In genomic region chr7:106382129-106382528, GRCh38 we compare ENCODE assay signal across 22 cellular contexts.
"Had no signal": no experiment of that assay in that cellular context is flagged by ENCODE, and none has a peak within 500 bp of the region (broad histone marks: within the 10 kb centered on the region; RNA-seq: fewer than 3 reads in every experiment).

No MANE protein-coding gene starts in this region.

- H3K4me1 ChIP-seq: colonic mucosa, gastrocnemius medialis, lower lobe of right lung had no signal

- H3K36me3 ChIP-seq: colonic mucosa, esophagus squamous epithelium, gastrocnemius medialis, heart right ventricle, left lung, lower lobe of right lung had no signal

- H3K27me3 ChIP-seq: colonic mucosa, esophagus squamous epithelium, gastrocnemius medialis, heart right ventricle, left lung had no signal

- H3K4me3 ChIP-seq: colonic mucosa, esophagus squamous epithelium, gastrocnemius medialis, heart right ventricle, left lung, lower lobe of right lung, mucosa of descending colon had no signal

- H3K27ac ChIP-seq: colonic mucosa, epithelial cell of prostate, esophagus squamous epithelium, gastrocnemius medialis, heart right ventricle, left lung, lower lobe of right lung had no signal

- DNase-seq: colonic mucosa; cortex of kidney; effector CD8-positive, alpha-beta T cell; effector memory CD8-positive, alpha-beta T cell; endodermal cell; erythroblast; esophagus squamous epithelium; foreskin fibroblast; foreskin melanocyte; gastrocnemius medialis; glutamatergic neuron; head of caudate nucleus; heart right ventricle; hippocampal formation; left cardiac atrium; left lung; left ventricle myocardium superior; lower lobe of right lung; mesenchymal stem cell; mucosa of descending colon; naive B cell had no signal

- H3K9me3 ChIP-seq: colonic mucosa, esophagus squamous epithelium, gastrocnemius medialis, heart right ventricle, left lung, lower lobe of right lung, mucosa of descending colon had no signal
